27 cellular contexts compared by ENCODE assay signal in the genomic region with DNA sequence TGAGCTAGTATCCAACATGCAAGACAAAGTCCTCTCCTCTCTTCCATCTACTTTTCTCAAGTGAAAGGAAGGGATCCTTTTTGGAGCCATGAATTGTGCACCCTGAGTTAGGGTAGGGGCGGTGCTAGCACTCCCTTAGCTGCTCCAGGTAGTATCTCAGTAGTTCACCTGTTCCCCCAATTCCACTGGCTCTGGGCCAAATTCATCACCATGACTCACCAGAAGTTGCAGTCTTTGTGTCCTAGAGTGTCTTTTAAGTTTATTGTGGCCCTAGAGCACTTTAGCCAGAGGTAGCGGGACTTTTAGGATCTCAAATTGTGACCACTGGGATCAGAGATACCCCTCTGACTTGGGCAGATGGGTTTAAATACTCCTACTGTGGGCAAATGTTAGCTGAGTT.
"Had no signal": no experiment of that assay in that cellular context is flagged by ENCODE, and none has a peak within 500 bp of the region (broad histone marks: within the 10 kb centered on the region; RNA-seq: fewer than 3 reads in every experiment).

No MANE protein-coding gene starts in this region.

- H3K4me3 ChIP-seq: left lung, mucosa of descending colon, pancreas, right lobe of liver, thoracic aorta, tibial nerve, upper lobe of left lung had no signal

- DNase-seq: cortex of kidney; effector memory CD8-positive, alpha-beta T cell; head of caudate nucleus; kidney; left cardiac atrium; left lung; mesenchymal stem cell; mucosa of descending colon; naive B cell; pancreas; retina; right lobe of liver; small intestine; stimulated activated CD4-positive, alpha-beta T cell treated with anti-CD3 and anti-CD28 coated beads, Interleukin-15, amount 100 ng/mL, for 24 hours; stimulated activated CD4-positive, alpha-beta T cell treated with anti-CD3 and anti-CD28 coated beads, Interleukin-2, amount 100 ng/mL, for 48 hours; stimulated activated naive B cell treated with anti-CD40 and anti-IgM and Interleukin-4, amounts not matched to agents 10 μg/mL and 1 μg/mL and 100 μg/mL, for 72 hours; upper lobe of left lung had no signal

- H3K27ac Mint-ChIP-seq: effector memory CD8-positive, alpha-beta T cell; mesothelial cell of epicardium; naive B cell; natural killer cell treated with Interleukin-12 subunit alpha and Interleukin-12 subunit beta and Interleukin-15 and Interleukin-18, amount 100 ng/mL, for 72 hours; stimulated activated naive B cell treated with anti-CD40 and anti-IgM and Interleukin-4, amounts not matched to agents 10 μg/mL and 1 μg/mL and 100 μg/mL, for 72 hours; stimulated activated naive CD8-positive, alpha-beta T cell treated with anti-CD3 and anti-CD28 coated beads, Interleukin-15, Interleukin-2, amounts not matched to agents 100 ng/mL and 50 ng/mL, for 24 hours had no signal

- H3K4me3 Mint-ChIP-seq: effector memory CD8-positive, alpha-beta T cell; mesothelial cell of epicardium; naive B cell; natural killer cell treated with Interleukin-12 subunit alpha and Interleukin-12 subunit beta and Interleukin-15 and Interleukin-18, amount 100 ng/mL, for 72 hours; neural crest cell; stimulated activated naive B cell treated with anti-CD40 and anti-IgM and Interleukin-4, amounts not matched to agents 10 μg/mL and 1 μg/mL and 100 μg/mL, for 72 hours; stimulated activated naive CD8-positive, alpha-beta T cell treated with anti-CD3 and anti-CD28 coated beads, Interleukin-15, Interleukin-2, amounts not matched to agents 100 ng/mL and 50 ng/mL, for 24 hours had no signal

- H3K36me3 Mint-ChIP-seq: mesothelial cell of epicardium; naive B cell; stimulated activated naive B cell treated with anti-CD40 and anti-IgM and Interleukin-4, amounts not matched to agents 10 μg/mL and 1 μg/mL and 100 μg/mL, for 72 hours had no signal

- H3K4me1 Mint-ChIP-seq: mesothelial cell of epicardium; naive B cell; neural crest cell; stimulated activated naive B cell treated with anti-CD40 and anti-IgM and Interleukin-4, amounts not matched to agents 10 μg/mL and 1 μg/mL and 100 μg/mL, for 72 hours had no signal

- H3K9me3 ChIP-seq: neutrophil, pancreas, right lobe of liver, thoracic aorta, tibial nerve, upper lobe of left lung had no signal

- H3K27me3 Mint-ChIP-seq: effector memory CD8-positive, alpha-beta T cell; naive B cell; natural killer cell treated with Interleukin-12 subunit alpha and Interleukin-12 subunit beta and Interleukin-15 and Interleukin-18, amount 100 ng/mL, for 72 hours; stimulated activated naive B cell treated with anti-CD40 and anti-IgM and Interleukin-4, amounts not matched to agents 10 μg/mL and 1 μg/mL and 100 μg/mL, for 72 hours; stimulated activated naive CD8-positive, alpha-beta T cell treated with anti-CD3 and anti-CD28 coated beads, Interleukin-15, Interleukin-2, amounts not matched to agents 100 ng/mL and 50 ng/mL, for 24 hours had no signal

- H3K4me1 ChIP-seq: left lung, pancreas, right lobe of liver, tibial nerve, upper lobe of left lung had no signal

- H3K27me3 ChIP-seq: left lung, neutrophil, pancreas, right lobe of liver, tibial nerve, upper lobe of left lung had no signal

- H3K36me3 ChIP-seq: left lung, neutrophil, pancreas, right lobe of liver, thoracic aorta, tibial nerve, upper lobe of left lung had no signal

- FAIRE-seq: endometrium, frontal cortex, kidney, pancreas, small intestine, urothelium cell line had no signal

- H3K27ac ChIP-seq: left lung, neutrophil, pancreas, right lobe of liver, thoracic aorta, tibial nerve, upper lobe of left lung had no signal
